Comparison of ENCODE assay signal across 8 cellular contexts in the genomic region with DNA sequence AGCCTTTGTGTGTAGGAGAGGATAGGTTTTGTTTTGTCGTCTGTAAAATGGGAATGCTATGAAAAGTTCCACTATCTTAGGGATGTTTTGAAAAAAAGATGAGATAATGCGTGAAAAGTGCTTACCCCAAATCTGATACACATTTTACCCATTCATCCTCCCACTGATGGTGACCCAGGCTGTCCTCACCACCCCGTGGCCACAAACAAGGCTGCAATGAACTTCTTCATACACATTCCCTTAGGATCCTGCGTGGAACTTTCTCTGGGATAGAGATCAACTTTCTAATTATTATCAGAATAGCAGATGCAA. TPM values are rescaled to one million over a fixed set of nuclear protein-coding genes. Genes with fewer than 3 reads are reported as not detected.
A peak's percentile ranks its signal among the peaks of the same experiment; 100 is the strongest.
DNase-seq lines count a peak whose midpoint lies in the region; ATAC-seq and TF ChIP-seq lines count a peak whose summit lies in the region.

No MANE protein-coding gene starts in this region.

- TF ChIP-seq POLR2A in thyroid gland (IDR thresholded peaks at IDR 0.05), result no peak

- no peaks in the 10 kb centered on the region for H3K4me1 ChIP-seq in ascending aorta
- peaks cover 13 to 34% (median 25%) of the 10 kb centered on the region in 4 donors for H3K4me1 ChIP-seq in liver (ENCODE audit: control insufficient read depth in 4 of 4, insufficient read depth in 4 of 4, low read length in 3 of 4)
- peaks cover 13 to 16% of the 10 kb centered on the region in 2 donors for H3K4me1 ChIP-seq in thyroid gland

- TF ChIP-seq CTCF in ascending aorta (IDR thresholded peaks at IDR 0.05), result no peak
- TF ChIP-seq CTCF in liver (IDR thresholded peaks at IDR 0.05; ENCODE audit: low read depth, low read length, missing input control), result no peak
- TF ChIP-seq CTCF in thyroid gland (IDR thresholded peaks at IDR 0.05), result no peak

- no peak overlapping the region for H3K27ac Mint-ChIP-seq in activated naive CD4-positive, alpha-beta T cell treated with anti-CD3 and anti-CD28 coated beads for 36 hours

- H3K4me3 Mint-ChIP-seq in activated naive CD4-positive, alpha-beta T cell treated with anti-CD3 and anti-CD28 coated beads for 36 hours, result peak overlapping the region; percentile 21

- H3K27me3 ChIP-seq in ascending aorta (no peaks in the 10 kb centered on the region), liver (ENCODE audit: control insufficient read depth in 4 of 4, insufficient read depth in 4 of 4, low read length in 3 of 4) (no peaks in the 10 kb centered on the region), thyroid gland (peaks cover under 1% of the 10 kb centered on the region)

- H3K36me3 ChIP-seq in ascending aorta, result no peaks in the 10 kb centered on the region
- H3K36me3 ChIP-seq in liver (ENCODE audit: control insufficient read depth in 4 of 4, insufficient read depth in 3 of 4, low read depth in 1 of 4, low read length in 3 of 4), result peaks cover 0 to 2% (median 0%) of the 10 kb centered on the region in 4 donors
- no peaks in the 10 kb centered on the region for H3K36me3 ChIP-seq in thyroid gland

- H3K4me3 ChIP-seq in ascending aorta (peak overlapping the region; percentile 55 to 61), liver (ENCODE audit: low read depth in 1 of 3, low read length in 3 of 3) (peak overlapping the region in 1 of 3 donors; percentile 82), thyroid gland (replicated peaks in 1 of 3) (peak overlapping the region in 2 of 3 donors; percentile 61 to 86)

- no peak overlapping the region for H3K9ac ChIP-seq in liver (ENCODE audit: low read depth in 1 of 2, low read length in 2 of 2)

- no peaks in the 10 kb centered on the region for H3K9me3 ChIP-seq in ascending aorta
- peaks cover 0 to 2% (median 0%) of the 10 kb centered on the region in 4 donors for H3K9me3 ChIP-seq in liver (ENCODE audit: control insufficient read depth in 4 of 4, low read length in 3 of 4)
- no peaks in the 10 kb centered on the region for H3K9me3 ChIP-seq in thyroid gland

- 36% methylated on average over 4 of the region's 4 CpGs for WGBS in liver
- 34 to 39% methylated on average over 4 of the region's 4 CpGs for WGBS in thyroid gland, 2 donors

- CTCF ChIA-PET in activated naive CD4-positive, alpha-beta T cell treated with anti-CD3 and anti-CD28 coated beads for 36 hours (lab: Charles Lee), result no interaction called here

- no peak for DNase-seq in activated naive CD4-positive, alpha-beta T cell treated with anti-CD3 and anti-CD28 coated beads for 36 hours
- DNase-seq in activated naive CD4-positive, alpha-beta T cell (lab: John Stamatoyannopoulos, UW), result no peak
- DNase-seq in ascending aorta (ENCODE audit: low spot score in 2 of 2) (no peak), thyroid gland (no peak), left colon (no peak), putamen (ENCODE audit: low spot score) (no peak)
- no peak for DNase-seq in NK-92 treated with Interleukin-12 subunit alpha and Interleukin-12 subunit beta, amount 100 ng/mL, for 24 hours (lab: John Stamatoyannopoulos, UW)

- peaks cover 9% of the 10 kb centered on the region for H3K9me3 Mint-ChIP-seq in activated naive CD4-positive, alpha-beta T cell treated with anti-CD3 and anti-CD28 coated beads for 36 hours

- H3K4me1 Mint-ChIP-seq in activated naive CD4-positive, alpha-beta T cell treated with anti-CD3 and anti-CD28 coated beads for 36 hours (ENCODE audit: low read depth), result peaks cover 8% of the 10 kb centered on the region

- intact Hi-C loops in activated naive CD4-positive, alpha-beta T cell treated with anti-CD3 and anti-CD28 coated beads for 36 hours (cut with micrococcal nuclease), result loop anchor here (1.0 kb wide), 1 partner anchor 155 kb away; no protein-coding TSS in a partner anchor
- intact Hi-C loops in ascending aorta (cut with DNase I), result no loop called here
- intact Hi-C loops in thyroid gland (cut with DNase I), result no loop called here
- intact Hi-C loops in left colon (cut with DNase I, micrococcal nuclease), result no loop called here

- TF ChIP-seq RAD21 in liver (IDR thresholded peaks at IDR 0.05), result no peak

- no peaks in the 10 kb centered on the region for H3K36me3 Mint-ChIP-seq in activated naive CD4-positive, alpha-beta T cell treated with anti-CD3 and anti-CD28 coated beads for 36 hours (ENCODE audit: low read depth)

- H3K27me3 Mint-ChIP-seq in activated naive CD4-positive, alpha-beta T cell treated with anti-CD3 and anti-CD28 coated beads for 36 hours (ENCODE audit: low read depth), result peaks cover 49% of the 10 kb centered on the region

- H3K27ac ChIP-seq in ascending aorta (no peak overlapping the region), liver (ENCODE audit: low read depth in 1 of 2, low read length in 2 of 2) (no peak overlapping the region), thyroid gland (no peak overlapping the region)

- no peak for ATAC-seq in left colon

TF ChIP-seq in liver, 16 proteins besides CTCF, POLR2A, EP300 and RAD21:
- no peak for TF ChIP-seq RXRA (IDR thresholded peaks at IDR 0.05)
- TF ChIP-seq HNF4A (conservative IDR thresholded peaks at IDR 0.05), result no peak
- TF ChIP-seq REST (IDR thresholded peaks at IDR 0.05), result peak; percentile 52
- TF ChIP-seq NR2F2 (IDR thresholded peaks at IDR 0.05), result no peak
TF ChIP-seq in liver: peak in this region for 1.

RNA-seq across cellular contexts. Expression of gene OGDHL, which starts 0.4 kb away (rescaled TPM):
- total RNA-seq in activated naive CD4-positive, alpha-beta T cell treated with anti-CD3 and anti-CD28 coated beads for 36 hours, result under 1 TPM; 0.12 to 0.37 TPM
- total RNA-seq in ascending aorta (not detected), liver (10 to 100 TPM in 1 of 2 donors, 1 to 10 TPM in 1; 5.2 to 67.9 TPM), thyroid gland (100 to 1,000 TPM in 1 of 4 donors, 10 to 100 TPM in 3; 24.3 to 113 (median 70.0) TPM), left colon (1 to 10 TPM; 1.1 to 1.3 TPM)
- polyA plus RNA-seq in liver, result 10 to 100 TPM; 41.2 to 58.3 TPM
